Comparison of ENCODE assay signal across 10 cellular contexts in genomic region chr10:125062244-125063208, GRCh38.
DNase-seq lines count a peak whose midpoint lies in the region; ATAC-seq and TF ChIP-seq lines count a peak whose summit lies in the region.
"Had no signal": no experiment of that assay in that cellular context is flagged by ENCODE, and none has a peak within 500 bp of the region (broad histone marks: within the 10 kb centered on the region; RNA-seq: fewer than 3 reads in every experiment).

No MANE protein-coding gene starts in this region.

- TF ChIP-seq EP300 in upper lobe of left lung (IDR thresholded peaks at IDR 0.05): no peak

- no peak overlapping the region for H3K4me3 ChIP-seq in endodermal cell (ENCODE audit: low read length)
- H3K4me3 ChIP-seq in upper lobe of left lung: no peak overlapping the region

- H3K36me3 Mint-ChIP-seq in endodermal cell (ENCODE audit: low read depth) (peaks cover 24% of the 10 kb centered on the region), naive B cell (peaks cover 0 to 7% of the 10 kb centered on the region in 2 donors)

- H3K36me3 ChIP-seq in endodermal cell (ENCODE audit: control insufficient read depth, insufficient read depth, low read length) (peaks cover 22% of the 10 kb centered on the region), upper lobe of left lung (peaks cover 0 to 5% (median 2%) of the 10 kb centered on the region in 4 donors)

- no peak overlapping the region for H3K4me3 Mint-ChIP-seq in endodermal cell
- H3K4me3 Mint-ChIP-seq in naive B cell: peak overlapping the region in 5 of 8 donors; percentile 32 to 74 (median 58)

- DNase-seq in NOMO-1 treated with DMSO at 0.1 percent for 48 hours (lab: John Stamatoyannopoulos, UW; ENCODE audit: unreplicated experiment) (peak; percentile 62), NOMO-1 treated with dmso at 0.1 percent for 144 hours (lab: John Stamatoyannopoulos, UW; ENCODE audit: unreplicated experiment) (no peak), endodermal cell (no peak), naive B cell (no peak), upper lobe of left lung (no peak), NCI-H2227 (lab: John Stamatoyannopoulos, UW; ENCODE audit: unreplicated experiment) (no peak), NCI-H774 (lab: John Stamatoyannopoulos, UW) (no peak)
- DNase-seq: 8988T had no signal

- TF ChIP-seq POLR2A in upper lobe of left lung (IDR thresholded peaks at IDR 0.05): no peak

- H3K27me3 Mint-ChIP-seq in endodermal cell (ENCODE audit: insufficient read depth): no peaks in the 10 kb centered on the region
- peaks cover 63 to 72% (median 64%) of the 10 kb centered on the region in 3 donors for H3K27me3 Mint-ChIP-seq in naive B cell

- H3K9me3 ChIP-seq in endodermal cell (ENCODE audit: control insufficient read depth, low read length): no peaks in the 10 kb centered on the region
- H3K9me3 ChIP-seq in upper lobe of left lung: no peaks in the 10 kb centered on the region

- no peak overlapping the region for H3K27ac ChIP-seq in endodermal cell (ENCODE audit: low read depth, low read length)
- H3K27ac ChIP-seq in upper lobe of left lung: peak overlapping the region; percentile 41 to 94 (median 80)

- no peaks in the 10 kb centered on the region for H3K9me3 Mint-ChIP-seq in endodermal cell
- peaks cover 0 to 20% (median 5%) of the 10 kb centered on the region in 7 donors for H3K9me3 Mint-ChIP-seq in naive B cell
- H3K9me3 Mint-ChIP-seq: activated T-helper 2 cell treated with anti-CD3 and anti-CD28 coated beads, Interferon-gamma antibody, Interleukin-2, Interleukin-4, amounts not matched to agents 10 μg/mL and 5 μg/mL and 100 μg/mL, durations not matched to agents 14 hours and 24 hours and 36 hours had no signal

- H3K4me1 ChIP-seq in endodermal cell (ENCODE audit: control insufficient read depth, insufficient read depth, low read length) (no peaks in the 10 kb centered on the region), upper lobe of left lung (peaks cover 73 to 85% (median 82%) of the 10 kb centered on the region in 4 donors)

- H3K4me1 Mint-ChIP-seq in endodermal cell (peaks cover 25% of the 10 kb centered on the region), naive B cell (peaks cover 32 to 68% (median 56%) of the 10 kb centered on the region in 3 donors)

- H3K27me3 ChIP-seq in endodermal cell (ENCODE audit: control insufficient read depth, insufficient read depth, low read length, poor library complexity, severe bottlenecking): no peaks in the 10 kb centered on the region
- no peaks in the 10 kb centered on the region for H3K27me3 ChIP-seq in upper lobe of left lung

- no peak overlapping the region for H3K9ac ChIP-seq in endodermal cell (ENCODE audit: extremely low read depth, low read length, poor library complexity, severe bottlenecking)

- TF ChIP-seq CTCF in endodermal cell (conservative IDR thresholded peaks at IDR 0.05) (no peak), upper lobe of left lung (IDR thresholded peaks at IDR 0.05) (no peak)

- H3K27ac Mint-ChIP-seq in endodermal cell (peak overlapping the region; percentile 17), naive B cell (peak overlapping the region in 3 of 6 donors; percentile 49 to 86 (median 69))
- H3K27ac Mint-ChIP-seq: activated T-helper 2 cell treated with anti-CD3 and anti-CD28 coated beads, Interferon-gamma antibody, Interleukin-2, Interleukin-4, amounts not matched to agents 10 μg/mL and 5 μg/mL and 100 μg/mL, durations not matched to agents 14 hours and 24 hours and 36 hours had no signal

- ATAC-seq in naive B cell (ENCODE audit: low read depth in 2 of 2) (no peak), upper lobe of left lung (ENCODE audit: low FRiP score in 2 of 2) (no peak), GM21423 (IDR thresholded peaks at IDR 0.05; ENCODE audit: unreplicated experiment) (no peak)

- 92 to 97% methylated on average over 21 to 26 of the region's 26 CpGs for WGBS in endodermal cell (ENCODE audit: insufficient coverage in 1 of 2, insufficient read length in 1 of 2), 2 experiments
- 81 to 87% methylated on average over 24 to 26 of the region's 26 CpGs for WGBS in upper lobe of left lung, 2 donors
